ENCODE assay signal across 24 cellular contexts in the genomic region with DNA sequence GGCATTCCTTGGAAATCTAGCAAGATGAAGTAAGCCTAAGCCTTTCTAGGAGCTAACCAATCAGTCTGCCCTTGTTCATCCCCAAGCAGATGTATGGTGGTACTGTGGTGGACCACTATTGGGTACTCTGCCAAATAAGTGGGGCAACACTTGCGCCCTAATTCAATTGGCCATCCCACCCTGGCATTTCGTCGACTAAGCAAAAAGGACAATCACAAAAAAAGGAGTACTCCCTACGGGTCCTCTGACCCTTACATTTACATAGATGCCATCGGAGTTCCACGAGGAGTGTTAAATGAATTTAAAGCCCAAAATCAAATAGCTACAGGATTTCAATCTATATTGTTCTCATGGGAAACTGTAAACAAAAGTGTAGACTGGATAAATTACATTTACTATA. TPM values are rescaled to one million over a fixed set of nuclear protein-coding genes. Genes with fewer than 3 reads are reported as not detected.
DNase-seq lines count a peak whose midpoint lies in the region; ATAC-seq, FAIRE-seq and TF ChIP-seq lines count a peak whose summit lies in the region.
"Had no signal": no experiment of that assay in that cellular context is flagged by ENCODE, and none has a peak within 500 bp of the region (broad histone marks: within the 10 kb centered on the region; RNA-seq: fewer than 3 reads in every experiment).

No MANE protein-coding gene starts in this region.

- TF ChIP-seq EP300 in A549 (IDR thresholded peaks at IDR 0.05) (no peak), H1 (IDR thresholded peaks at IDR 0.05; ENCODE audit: borderline replicate concordance in 1 of 2, low read depth in 2 of 2, low read length in 2 of 2) (no peak)

- no peak overlapping the region for H3K27ac ChIP-seq in A549
- no peak overlapping the region for H3K27ac ChIP-seq in H1 (ENCODE audit: low read depth, low read length)
- no peak overlapping the region for H3K27ac ChIP-seq in trophoblast cell (ENCODE audit: low read depth, low read length)
- H3K27ac ChIP-seq: GM23248 had no signal

- POLR2A ChIA-PET in A549 (lab: Yijun Ruan, JAX) = no interaction called here
- POLR2A ChIA-PET in H1 (lab: Charles Lee; ENCODE audit: partially characterized antibody) = interaction anchor here (0.5 to 2.2 kb wide), 3 partner anchors 18 to 850 kb away, joined by 3 to 8 read pairs (median 4); partner anchors contain the start of gene CHD6

- TF ChIP-seq RAD21 in A549 (conservative IDR thresholded peaks at IDR 0.05 in 1 of 2, IDR thresholded peaks at IDR 0.05 in 1 of 2) (no peak), H1 (IDR thresholded peaks at IDR 0.05 in 1 of 2, conservative IDR thresholded peaks at IDR 0.05 in 1 of 2; ENCODE audit: low read depth in 2 of 2, low read length in 2 of 2) (no peak)

- TF ChIP-seq POLR2A in A549 (IDR thresholded peaks at IDR 0.05; ENCODE audit: low read length) = no peak
- TF ChIP-seq POLR2A in H1 (IDR thresholded peaks at IDR 0.05; ENCODE audit: control extremely low read depth in 1 of 2, low read depth in 2 of 2, low read length in 2 of 2) = no peak

- no peak overlapping the region for H3K56ac ChIP-seq in H1 (replicated peaks; ENCODE audit: insufficient read length, low read depth, low read length)

- H2BK15ac ChIP-seq in H1 (ENCODE audit: low read length) = no peak overlapping the region

- no peak for DNase-seq in A549 (ENCODE audit: low read depth in 1 of 2, low spot score in 1 of 2)
- no peak for DNase-seq in HTR-8/SVneo (ENCODE audit: insufficient read length, low spot score)
- peak in 1 of 2 experiments; percentile 28 for DNase-seq in H1 (ENCODE audit: low read depth in 1 of 2, low spot score in 2 of 2)
- no peak for DNase-seq in trophoblast cell
- DNase-seq in NCI-H1417 treated with DMSO at 0.1 percent for 48 hours (lab: John Stamatoyannopoulos, UW) = no peak
- DNase-seq: ACHN; AML-193; BE2C; C1 segment of cervical spinal cord; Calu3; CD4-positive, alpha-beta memory T cell; COR-L47; DMS53; DMS79 treated with DMSO at 0.1 percent for 48 hours; GF-D8; GM23248; HFFc6 had no signal

- H3K9ac ChIP-seq in H1 (replicated peaks in 1 of 4; ENCODE audit: extremely low read depth in 1 of 4, low read depth in 3 of 4, low read length in 3 of 4) (no peak overlapping the region), trophoblast cell (ENCODE audit: low read length) (no peak overlapping the region)
- H3K9ac ChIP-seq: GM23248 had no signal

- H3K4me2 ChIP-seq in A549 = no peak overlapping the region
- no peak overlapping the region for H3K4me2 ChIP-seq in H1 (ENCODE audit: insufficient read depth in 1 of 2, low read depth in 2 of 2, low read length in 2 of 2)
- H3K4me2 ChIP-seq in trophoblast cell (ENCODE audit: low read length) = no peak overlapping the region

- H2BK120ac ChIP-seq in H1 (replicated peaks; ENCODE audit: low read depth, low read length) = no peak overlapping the region
- no peak overlapping the region for H2BK120ac ChIP-seq in trophoblast cell (ENCODE audit: insufficient read depth, low read length, poor library complexity)

- FAIRE-seq in A549 (lab: Jason Lieb, UNC) (no peak), HTR-8/SVneo (lab: Jason Lieb, UNC) (peak; percentile 72), H1 (lab: Jason Lieb, UNC) (no peak)
- FAIRE-seq: A204.1, GM12891, GM18507, H54 had no signal

- H4K5ac ChIP-seq in H1 (ENCODE audit: insufficient read length, low read depth, low read length) = no peak overlapping the region

- H2AFZ ChIP-seq in H1 (ENCODE audit: low read length) (no peak overlapping the region), trophoblast cell (ENCODE audit: insufficient read depth, low read length, poor library complexity) (no peak overlapping the region)
- H2AFZ ChIP-seq: GM23248 had no signal

- H2BK20ac ChIP-seq in H1 (ENCODE audit: low read length) = no peak overlapping the region

- H3K36me3 ChIP-seq in H1 (ENCODE audit: control insufficient read depth in 2 of 4, insufficient read depth in 4 of 4, low read length in 3 of 4) (peaks cover 0 to 15% (median 4%) of the 10 kb centered on the region in 4 experiments; a peak in 3 of 8 replicates), trophoblast cell (ENCODE audit: control insufficient read depth in 1 of 2, insufficient read depth in 2 of 2, low read length in 2 of 2) (peaks cover 3 to 7% of the 10 kb centered on the region in 2 experiments)
- H3K36me3 ChIP-seq: BE2C, HAP-1 had no signal

- H3K18ac ChIP-seq in H1 (ENCODE audit: extremely low read depth, low read length) = no peak overlapping the region
- H3K18ac ChIP-seq in trophoblast cell (ENCODE audit: low read length) = no peak overlapping the region

- peaks cover 45 to 100% of the 10 kb centered on the region in 2 experiments for H3K79me2 ChIP-seq in H1 (ENCODE audit: control insufficient read depth in 1 of 2, insufficient read depth in 2 of 2, low read length in 2 of 2)
- H3K79me2 ChIP-seq in trophoblast cell (ENCODE audit: control insufficient read depth, insufficient read depth, low read length, poor library complexity) = peaks cover 4% of the 10 kb centered on the region

- no peak overlapping the region for H2AK5ac ChIP-seq in H1 (ENCODE audit: low read depth, low read length)
- no peak overlapping the region for H2AK5ac ChIP-seq in trophoblast cell (ENCODE audit: low read length)

- H3K14ac ChIP-seq in H1 (ENCODE audit: insufficient read length) (no peak overlapping the region), trophoblast cell (ENCODE audit: low read length) (no peak overlapping the region)

- H4K20me1 ChIP-seq in H1 (replicated peaks in 1 of 2; ENCODE audit: control insufficient read depth in 1 of 2, insufficient read depth in 2 of 2, low read length in 2 of 2) = peaks cover 7 to 19% of the 10 kb centered on the region in 2 experiments

- H3K79me1 ChIP-seq in H1 (ENCODE audit: low read depth, low read length) = peaks cover 20% of the 10 kb centered on the region
- H3K79me1 ChIP-seq in trophoblast cell (ENCODE audit: low read length) = peaks cover 1% of the 10 kb centered on the region

- H3K27me3 ChIP-seq in H1 (replicated peaks in 1 of 4; ENCODE audit: control insufficient read depth in 3 of 4, extremely low read depth in 1 of 4, insufficient read depth in 3 of 4, low read length in 3 of 4) (no peaks in the 10 kb centered on the region), trophoblast cell (ENCODE audit: insufficient read depth, low read length) (no peaks in the 10 kb centered on the region)
- H3K27me3 ChIP-seq: BE2C had no signal

- ATAC-seq in A549 = no peak
- ATAC-seq in GM21825 (IDR thresholded peaks at IDR 0.05; ENCODE audit: unreplicated experiment) = no peak
- no peak for ATAC-seq in HG02642 (IDR thresholded peaks at IDR 0.05; ENCODE audit: poor library complexity, unreplicated experiment)

- no peak overlapping the region for H3K4ac ChIP-seq in H1 (replicated peaks; ENCODE audit: insufficient read length, low read depth, low read length)
- peak overlapping the region; percentile 58 for H3K4ac ChIP-seq in trophoblast cell (ENCODE audit: low read depth, low read length)

- TF ChIP-seq CTCF in A549 (IDR thresholded peaks at IDR 0.05) (no peak), H1 (IDR thresholded peaks at IDR 0.05; ENCODE audit: control extremely low read depth in 1 of 3, insufficient read depth in 1 of 3, low read depth in 1 of 3, low read length in 3 of 3) (no peak)

- H3K23me2 ChIP-seq in H1 (ENCODE audit: low read depth, low read length) = no peaks in the 10 kb centered on the region

- no peaks in the 10 kb centered on the region for H3K4me1 ChIP-seq in A549
- H3K4me1 ChIP-seq in H1 (replicated peaks in 1 of 4; ENCODE audit: control insufficient read depth in 3 of 4, insufficient read depth in 4 of 4, low read length in 3 of 4) = peaks cover 0 to 6% (median 2%) of the 10 kb centered on the region in 4 experiments; a peak in 1 of 7 replicates
- H3K4me1 ChIP-seq in trophoblast cell (ENCODE audit: control insufficient read depth in 1 of 2, insufficient read depth in 2 of 2, low read length in 2 of 2) = no peaks in the 10 kb centered on the region
- H3K4me1 ChIP-seq: BE2C, HAP-1 had no signal

- H3K4me3 ChIP-seq in A549 (no peak overlapping the region), H1 (ENCODE audit: extremely low read depth in 1 of 4, insufficient read depth in 2 of 4, low read depth in 3 of 4, low read length in 4 of 4) (no peak overlapping the region), trophoblast cell (ENCODE audit: low read depth, low read length) (no peak overlapping the region)
- H3K4me3 ChIP-seq: GM23248, HAP-1 had no signal

- H4K8ac ChIP-seq in H1 (ENCODE audit: extremely low read depth, insufficient read depth, low read length) (no peak overlapping the region), trophoblast cell (ENCODE audit: low read depth, low read length) (no peak overlapping the region)

- H4K91ac ChIP-seq in H1 (replicated peaks; ENCODE audit: insufficient read length, low read length) (no peak overlapping the region), trophoblast cell (ENCODE audit: low read depth, low read length) (no peak overlapping the region)

- H2BK5ac ChIP-seq in H1 (ENCODE audit: low read depth, low read length) (no peak overlapping the region), trophoblast cell (ENCODE audit: low read depth, low read length, poor library complexity) (no peak overlapping the region)

- CTCF ChIA-PET in A549 (lab: Yijun Ruan, JAX) (interaction anchor here (1.2 kb wide), 1 partner anchor 139 kb away, joined by 3 read pairs; no protein-coding TSS in a partner anchor), H1 (lab: Charles Lee; ENCODE audit: partially characterized antibody) (interaction anchor here (0.7 to 2.2 kb wide), 3 partner anchors 12 to 26 kb away, joined by 3 to 7 read pairs (median 4); no protein-coding TSS in a partner anchor)

- H3K9me3 ChIP-seq in A549 (peaks cover 29% of the 10 kb centered on the region), H1 (ENCODE audit: insufficient read depth in 2 of 2, low read depth in 1 of 2, low read length in 1 of 2) (peaks cover 10 to 13% of the 10 kb centered on the region in 2 experiments; a peak in 3 of 4 replicates), trophoblast cell (ENCODE audit: insufficient read depth, low read depth, low read length) (peaks cover 20% of the 10 kb centered on the region)

- no peak overlapping the region for H4K12ac ChIP-seq in trophoblast cell (ENCODE audit: low read depth, low read length)

- H2BK12ac ChIP-seq in H1 (ENCODE audit: low read depth, low read length) (no peak overlapping the region), trophoblast cell (ENCODE audit: low read length) (no peak overlapping the region)

- 95% methylated on average over 6 of the region's 6 CpGs for WGBS in A549 (ENCODE audit: missing lambda C conversion rate)
- 92% methylated on average over 6 of the region's 6 CpGs; no CpG with 5 or more reads in 1 of the 2 experiments for WGBS in H1 (ENCODE audit: extremely low coverage in 1 of 2, insufficient coverage in 1 of 2, insufficient read length in 1 of 2, insufficient replicate concordance in 2 of 2, low coverage in 1 of 2, low lambda C conversion rate in 2 of 2, missing lambda C conversion rate in 1 of 2), 2 experiments
- no CpG with 5 or more reads among the region's 6 CpGs for WGBS in trophoblast cell (ENCODE audit: extremely low coverage, insufficient coverage, insufficient read length)

- H3K23ac ChIP-seq in H1 (ENCODE audit: insufficient read length) (no peak overlapping the region), trophoblast cell (ENCODE audit: low read length) (no peak overlapping the region)

RNA-seq across cellular contexts. Expression of gene CHD6, which starts 19.5 kb away (rescaled TPM):
- 20.7 and 22.6 TPM in 2 replicates for polyA plus RNA-seq in A549 (2011; rRNA removed)
- 3.6 and 4.1 TPM in 2 replicates for polyA plus RNA-seq in A549 (2012; cell fraction: cytosol; rRNA removed)
- 9.4 and 11.1 TPM in 2 replicates for polyA plus RNA-seq in A549 (2012; cell fraction: nucleus; rRNA removed)
- polyA plus RNA-seq in A549 (2017; fragmentation: RNase III; extraction: RNeasy Plus Mini Kit Qiagen cat#74134 plus additional on column Dnase treatment) = 7.6 to 8.2 TPM (median 8.0 TPM) in 3 replicates
- polyA minus RNA-seq in A549 (2011; rRNA and poly(A)+ RNA removed) = 37.7 and 46.6 TPM in 2 replicates
- 59.9 and 62.9 TPM in 2 replicates for total RNA-seq in H1 (2021; fragmentation: NEBNext Ultra II Directional; extraction: Animal tissue kit (Norgen Biotek cat#: 25700))
- 11.1 and 12.2 TPM in 2 replicates for polyA plus RNA-seq in H1 (2011; rRNA removed)
- polyA plus RNA-seq in H1 (2011; cell fraction: cytosol; rRNA removed) = 15.3 TPM
- 50.2 TPM for polyA plus RNA-seq in H1 (2011; cell fraction: nucleus; rRNA removed)
- polyA plus RNA-seq in H1 (2012, experiment 1 of 2) = 15.3 to 22.1 TPM (median 18.3 TPM) in 4 replicates
- 1.4 TPM for polyA plus RNA-seq in H1 (2012, experiment 2 of 2)
- polyA plus RNA-seq in H1 (2013, experiment 1 of 2) = 49.5 TPM
- polyA plus RNA-seq in H1 (2013, experiment 2 of 2) = 50.4 TPM
- polyA minus RNA-seq in H1 (2011; rRNA and poly(A)+ RNA removed) = 64.0 and 64.4 TPM in 2 replicates
- polyA minus RNA-seq in H1 (2011; cell fraction: cytosol; rRNA and poly(A)+ RNA removed) = 20.5 TPM
- 156 TPM for polyA minus RNA-seq in H1 (2011; cell fraction: nucleus; rRNA and poly(A)+ RNA removed)
- polyA plus RNA-seq in trophoblast cell (2013) = 19.7 and 21.6 TPM in 2 replicates

Comparison
In these comparisons a context has a peak if more than half of its experiments do, and no peak if none do; other contexts are left out.
1. Of the 18 proteins assayed by ChIP-seq in both H1 and A549: peak only in H1: none; only in A549: none; in both: MAFK; in neither: 17.